9 cellular contexts compared by ENCODE assay signal in the genomic region with DNA sequence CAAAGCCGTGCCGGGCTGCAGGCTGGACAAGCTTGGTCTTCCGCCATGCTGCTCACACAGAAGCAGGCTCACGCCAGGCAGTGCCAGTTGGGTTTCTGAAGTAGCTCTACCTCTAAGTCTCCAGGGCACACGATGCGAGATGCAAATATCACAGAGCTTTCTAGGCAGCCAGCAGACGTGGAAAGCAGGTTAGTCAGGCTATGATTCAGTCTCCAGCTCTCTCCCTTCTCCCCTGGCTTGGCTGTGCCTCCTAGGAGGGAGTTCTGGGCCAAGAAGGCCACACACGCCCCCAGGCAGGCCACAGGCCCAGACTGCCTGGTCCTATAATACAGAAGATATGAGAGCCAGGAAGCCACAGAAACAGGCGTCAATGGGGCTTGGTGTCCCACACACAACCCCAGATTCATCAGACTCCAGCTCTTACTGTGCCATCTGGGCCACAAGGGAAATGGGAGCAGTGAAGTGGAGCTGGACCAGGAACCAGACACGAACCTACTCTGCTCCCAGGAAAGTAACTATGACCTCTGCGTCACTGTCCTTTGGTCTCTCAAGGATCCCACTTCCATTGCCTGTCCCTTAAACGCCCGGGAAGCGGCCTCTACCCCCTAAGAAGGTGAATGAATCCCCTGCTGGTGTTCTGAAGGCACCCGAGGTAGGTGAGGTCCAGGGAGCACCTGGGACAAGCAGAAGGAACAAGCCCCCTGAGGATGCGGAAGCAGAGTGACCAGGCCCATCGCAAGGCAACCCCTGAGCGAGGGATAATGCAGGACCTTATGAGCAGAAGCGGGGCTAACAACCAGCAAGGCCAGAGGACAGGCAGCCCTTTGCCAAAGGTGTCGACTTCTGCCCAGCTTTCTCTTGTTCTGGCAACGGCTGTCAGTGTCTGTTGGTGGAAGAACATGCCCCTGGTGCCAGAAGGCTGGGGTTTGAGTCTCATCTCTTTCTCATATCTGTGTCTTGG.
DNase-seq lines count a peak whose midpoint lies in the region; ATAC-seq and TF ChIP-seq lines count a peak whose summit lies in the region.
"Had no signal": no experiment of that assay in that cellular context is flagged by ENCODE, and none has a peak within 500 bp of the region (broad histone marks: within the 10 kb centered on the region; RNA-seq: fewer than 3 reads in every experiment).

No MANE protein-coding gene starts in this region.

- CTCF ChIA-PET in A673 (lab: Charles Lee), result no interaction called here

- H3K9me3 ChIP-seq in A673 (ENCODE audit: low read depth, low read length, poor library complexity, severe bottlenecking), result no peaks in the 10 kb centered on the region

- no peak overlapping the region for H3K27ac ChIP-seq in A673 (ENCODE audit: low read depth, low read length, poor library complexity, severe bottlenecking)
- H3K27ac ChIP-seq: VCaP had no signal

- no peaks in the 10 kb centered on the region for H3K36me3 ChIP-seq in A673 (ENCODE audit: insufficient read depth, low read length, poor library complexity, severe bottlenecking)

- TF ChIP-seq POLR2A in GM19099 (IDR thresholded peaks at IDR 0.05; ENCODE audit: extremely low read depth, insufficient read length, low read depth), result peak; percentile 25

- no peak for TF ChIP-seq CTCF in A673 (conservative IDR thresholded peaks at IDR 0.05; ENCODE audit: low read depth, low read length)

- DNase-seq in UCSD-AML1 (lab: John Stamatoyannopoulos, UW; ENCODE audit: unreplicated experiment) (peak; percentile 53), glomerular visceral epithelial cell (ENCODE audit: extremely low spot score) (peak; percentile 9), 8988T (no peak), A673 (ENCODE audit: low spot score) (no peak)
- DNase-seq in stimulated activated CD8-positive, alpha-beta memory T cell treated with anti-CD3 and anti-CD28 coated beads, Interleukin-2, amount 100 ng/mL, for 48 hours (ENCODE audit: low read depth in 2 of 2), result peak; percentile 30 to 43
- DNase-seq: glutamatergic neuron had no signal

- H3K4me3 ChIP-seq in A673 (ENCODE audit: low read depth, low read length, poor library complexity, severe bottlenecking), result no peak overlapping the region

- intact Hi-C loops in A673 (cut with micrococcal nuclease; ENCODE audit: unreplicated experiment), result no loop called here

- no TSS peak for BruUV-seq in A673 (replicated peaks; lab: Mats Ljungman, UMichigan)

- peaks cover 26% of the 10 kb centered on the region for H3K4me1 ChIP-seq in A673 (ENCODE audit: insufficient read depth, low read length, poor library complexity, severe bottlenecking)

- ATAC-seq in HG02840 (IDR thresholded peaks at IDR 0.05; ENCODE audit: low FRiP score, unreplicated experiment), result no peak

- H3K27me3 ChIP-seq in A673 (replicated peaks; ENCODE audit: insufficient read depth, low read depth, low read length, poor library complexity), result no peaks in the 10 kb centered on the region

- POLR2A ChIA-PET in A673 (lab: Charles Lee; ENCODE audit: low non-redundant PET), result no interaction called here

Comparison
In these comparisons a context has a peak if more than half of its experiments do, and no peak if none do; other contexts are left out.
1. DNase-seq: peak in UCSD-AML1 (single experiment), glomerular visceral epithelial cell (single experiment) and stimulated activated CD8-positive, alpha-beta memory T cell treated with anti-CD3 and anti-CD28 coated beads, Interleukin-2, amount 100 ng/mL, for 48 hours (2 of 2); none in 8988T (single experiment) and A673 (single experiment).